ENCODE assay signal across 26 cellular contexts in the genomic region with DNA sequence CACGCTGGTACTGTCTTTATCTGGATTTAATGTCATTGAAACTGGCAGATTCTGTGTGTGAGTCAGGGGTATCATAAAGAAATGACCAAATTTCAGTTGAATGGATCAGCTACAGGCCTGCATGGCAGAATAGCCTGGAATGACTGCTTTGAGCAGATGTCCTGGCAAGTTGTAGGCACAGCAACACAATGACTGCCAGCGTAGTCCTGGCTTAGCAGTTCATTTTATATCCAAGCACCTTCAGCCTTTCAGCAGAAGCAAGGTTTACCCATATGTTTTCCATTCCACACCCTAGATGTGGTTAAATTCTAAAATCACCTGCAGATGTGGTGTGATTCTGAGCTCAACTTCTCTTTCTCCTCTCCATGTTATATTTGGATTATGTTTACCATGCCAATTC. TPM values are rescaled to one million over a fixed set of nuclear protein-coding genes. Genes with fewer than 3 reads are reported as not detected.
"Had no signal": no experiment of that assay in that cellular context is flagged by ENCODE, and none has a peak within 500 bp of the region (broad histone marks: within the 10 kb centered on the region; RNA-seq: fewer than 3 reads in every experiment).

No MANE protein-coding gene starts in this region.

- H3K4me1 ChIP-seq: left lung, lower lobe of right lung, right atrium auricular region had no signal

- H3K4me3 ChIP-seq: left lung, lower lobe of right lung, mucosa of descending colon, ovary, right atrium auricular region, right lobe of liver, smooth muscle cell, tibial nerve, vagina had no signal

- DNase-seq: hypothalamus; immature natural killer cell; kidney; left colon; left lung; lower lobe of right lung; mammary epithelial cell; mesendoderm; midbrain; mucosa of descending colon; naive thymus-derived CD4-positive, alpha-beta T cell; ovary; right lobe of liver; stimulated activated CD4-positive, alpha-beta T cell treated with anti-CD3 and anti-CD28 coated beads, Interleukin-1b, Interleukin-23, amount 100 ng/mL, for 48 hours; stimulated activated CD4-positive, alpha-beta T cell treated with anti-CD3 and anti-CD28 coated beads, Interleukin-2, amount 100 ng/mL, for 48 hours; stimulated activated CD4-positive, alpha-beta T cell treated with anti-CD3 and anti-CD28 coated beads, Interleukin-4, amount 100 ng/mL, for 4 hours; stimulated activated CD8-positive, alpha-beta memory T cell treated with anti-CD3 and anti-CD28 coated beads, Interleukin-4, amount 100 ng/mL, for 48 hours; stimulated activated naive CD4-positive, alpha-beta T cell treated with Interleukin-2 at 50 U/mL for 16 hours; stimulated activated naive CD8-positive, alpha-beta T cell treated with anti-CD3 and anti-CD28 coated beads, Interleukin-15, amount 100 ng/mL, for 72 hours; substantia nigra had no signal

- H3K9me3 ChIP-seq: lower lobe of right lung, mucosa of descending colon, ovary, right lobe of liver, vagina had no signal

- H3K27me3 ChIP-seq: left lung, ovary, right atrium auricular region, right lobe of liver, tibial nerve, vagina had no signal

- H3K36me3 ChIP-seq: left lung, lower lobe of right lung, ovary, right atrium auricular region, right lobe of liver, tibial nerve, vagina had no signal

- H3K4me2 ChIP-seq: smooth muscle cell had no signal

- H3K27ac ChIP-seq: left lung, lower lobe of right lung, ovary, right atrium auricular region, right lobe of liver, tibial nerve, vagina had no signal

RNA-seq across cellular contexts. Expression of gene PTGFR, which starts 22.3 kb away (rescaled TPM):
- total RNA-seq: naive thymus-derived CD4-positive, alpha-beta T cell; natural killer cell treated with Interleukin-12 subunit alpha and Interleukin-12 subunit beta and Interleukin-15 and Interleukin-18, amount 100 ng/mL, for 72 hours; progenitor cell of endocrine pancreas had no signal
- polyA plus RNA-seq: immature natural killer cell; naive thymus-derived CD4-positive, alpha-beta T cell had no signal
